19 cellular contexts compared by ENCODE assay signal in genomic region chr20:49477200-49477599, GRCh38. TPM values are rescaled to one million over a fixed set of nuclear protein-coding genes. Genes with fewer than 3 reads are reported as not detected.
A peak's percentile ranks its signal among the peaks of the same experiment; 100 is the strongest.
DNase-seq lines count a peak whose midpoint lies in the region; TF ChIP-seq lines count a peak whose summit lies in the region.
"Had no signal": no experiment of that assay in that cellular context is flagged by ENCODE, and none has a peak within 500 bp of the region (broad histone marks: within the 10 kb centered on the region; RNA-seq: fewer than 3 reads in every experiment).

No MANE protein-coding gene starts in this region.

- H3K36me3 ChIP-seq in MM.1S (replicated peaks; ENCODE audit: insufficient read depth, low read length), result no peaks in the 10 kb centered on the region
- no peaks in the 10 kb centered on the region for H3K36me3 ChIP-seq in osteoblast (ENCODE audit: insufficient read depth, low read length)
- peaks cover 0 to 34% (median 4%) of the 10 kb centered on the region in 4 donors for H3K36me3 ChIP-seq in esophagus muscularis mucosa
- H3K36me3 ChIP-seq: BLaER1 had no signal

- no peak for TF ChIP-seq POLR2A in esophagus muscularis mucosa (IDR thresholded peaks at IDR 0.05; ENCODE audit: low read depth)

- H3K4me2 ChIP-seq in MM.1S (ENCODE audit: low read depth, low read length), result no peak overlapping the region
- no peak overlapping the region for H3K4me2 ChIP-seq in osteoblast (ENCODE audit: insufficient read depth, low read length)
- H3K4me2 ChIP-seq: BLaER1, KMS-11 had no signal

- no peaks in the 10 kb centered on the region for H3K9me2 ChIP-seq in MM.1S (replicated peaks; ENCODE audit: insufficient read depth, low read length)

- TF ChIP-seq CTCF in MM.1S (IDR thresholded peaks at IDR 0.05; ENCODE audit: low read length) (no peak), osteoblast (IDR thresholded peaks at IDR 0.05; ENCODE audit: extremely low read depth, low read depth, low read length) (no peak), esophagus muscularis mucosa (IDR thresholded peaks at IDR 0.05) (no peak)

- H3F3A ChIP-seq in MM.1S (ENCODE audit: insufficient read depth, low read length), result no peaks in the 10 kb centered on the region

- DNase-seq in NCI-H2107 treated with DMSO at 0.1 percent for 48 hours (lab: John Stamatoyannopoulos, UW; ENCODE audit: unreplicated experiment) (peak; percentile 3), NCI-H2107 (lab: John Stamatoyannopoulos, UW) (no peak), MM.1S (peak; percentile 15), SK-N-DZ (ENCODE audit: low spot score) (peak; percentile 83), iPS-NIHi11 (ENCODE audit: low spot score) (peak; percentile 32), osteoblast (ENCODE audit: insufficient read length, low spot score, missing footprints) (no peak), esophagus muscularis mucosa (ENCODE audit: extremely low spot score) (no peak), anterior cingulate cortex (lab: John Stamatoyannopoulos, UW) (no peak)
- DNase-seq: CD8-positive, alpha-beta T cell; GF-D8; NCI-H1092; NCI-H146; NCI-H2227 treated with DMSO at 0.1 percent for 48 hours; NCI-H524 treated with DMSO at 0.1 percent for 48 hours; RPMI8226; SW 1271 had no signal

- intact Hi-C loops in esophagus muscularis mucosa (cut with DNase I), result no loop called here

- 86% methylated on average over 3 of the region's 3 CpGs for WGBS in esophagus muscularis mucosa

- H3K4me1 ChIP-seq in MM.1S (ENCODE audit: low read length), result no peaks in the 10 kb centered on the region
- H3K4me1 ChIP-seq in osteoblast (ENCODE audit: insufficient read depth, low read length), result no peaks in the 10 kb centered on the region
- peaks cover 0 to 99% (median 87%) of the 10 kb centered on the region in 4 donors for H3K4me1 ChIP-seq in esophagus muscularis mucosa
- H3K4me1 ChIP-seq: BLaER1 had no signal

- H4K20me1 ChIP-seq in MM.1S (ENCODE audit: insufficient read depth, low read length), result no peaks in the 10 kb centered on the region
- H4K20me1 ChIP-seq in osteoblast (ENCODE audit: insufficient read depth, low read length), result no peaks in the 10 kb centered on the region

- H3K27ac ChIP-seq in MM.1S (ENCODE audit: low read length) (no peak overlapping the region), osteoblast (ENCODE audit: low read depth, low read length) (no peak overlapping the region), esophagus muscularis mucosa (replicated peaks in 1 of 4) (no peak overlapping the region)
- H3K27ac ChIP-seq: BLaER1, KMS-11 had no signal

- no peak overlapping the region for H3K9ac ChIP-seq in MM.1S (ENCODE audit: low read length)
- H3K9ac ChIP-seq: BLaER1, KMS-11 had no signal

- H3K4me3 ChIP-seq in MM.1S (ENCODE audit: low read length) (no peak overlapping the region), osteoblast (ENCODE audit: insufficient read depth, low read length) (no peak overlapping the region), esophagus muscularis mucosa (no peak overlapping the region)
- H3K4me3 ChIP-seq: BLaER1 had no signal

- no peak for TF ChIP-seq EP300 in esophagus muscularis mucosa (IDR thresholded peaks at IDR 0.05)

- H3K27me3 ChIP-seq in MM.1S (replicated peaks; ENCODE audit: insufficient read depth, low read length) (no peaks in the 10 kb centered on the region; the same call in 1 of the 2 replicates), osteoblast (ENCODE audit: insufficient read depth, low read length) (peaks cover 39% of the 10 kb centered on the region), esophagus muscularis mucosa (peaks cover 0 to 5% (median 0%) of the 10 kb centered on the region in 4 donors)

- H3K79me2 ChIP-seq in MM.1S (ENCODE audit: low read length) (no peaks in the 10 kb centered on the region), osteoblast (ENCODE audit: insufficient read depth, low read length) (no peaks in the 10 kb centered on the region)

- H2AFZ ChIP-seq in MM.1S (ENCODE audit: low read length) (no peak overlapping the region), osteoblast (ENCODE audit: low read length) (no peak overlapping the region)

- no peaks in the 10 kb centered on the region for H3K9me3 ChIP-seq in MM.1S (replicated peaks; ENCODE audit: insufficient read depth, low read length)
- no peaks in the 10 kb centered on the region for H3K9me3 ChIP-seq in osteoblast (ENCODE audit: low read depth, low read length)
- H3K9me3 ChIP-seq in esophagus muscularis mucosa, result no peaks in the 10 kb centered on the region
- H3K9me3 ChIP-seq: BLaER1 had no signal

RNA-seq across cellular contexts. Expression of gene KCNB1, which starts 5.3 kb away (rescaled TPM):
- polyA plus RNA-seq in SK-N-DZ (2014; cell fraction: cytosol; rRNA removed), result 3.8 and 3.9 TPM in 2 replicates
- 2.2 and 4.3 TPM in 2 replicates for polyA plus RNA-seq in SK-N-DZ (2014; cell fraction: nucleus; rRNA removed)
- total RNA-seq in osteoblast, result under 0.01 TPM in 2 replicates
- total RNA-seq in esophagus muscularis mucosa, result 10 to 100 TPM; 32.3 to 55.5 (median 51.9) TPM
- total RNA-seq: M059J had no signal

Comparison
In these comparisons a context has a peak if more than half of its experiments do, and no peak if none do; other contexts are left out.
1. DNase-seq: peak in NCI-H2107 treated with DMSO at 0.1 percent for 48 hours (single experiment), MM.1S (single experiment), SK-N-DZ (single experiment) and iPS-NIHi11 (single experiment); none in NCI-H2107 (single experiment), osteoblast (single experiment), esophagus muscularis mucosa (single experiment) and anterior cingulate cortex (0 of 58).
2. RNA of gene KCNB1, which starts 5.3 kb away (total RNA-seq): 32.3 to 55.5 TPM in esophagus muscularis mucosa; under 0.01 TPM in osteoblast; every median in the first group is over 10 times any median in the second.